ENCODE assay signal across 8 cellular contexts in genomic region chr19:18021121-18021755, GRCh38. TPM values are rescaled to one million over a fixed set of nuclear protein-coding genes. Genes with fewer than 3 reads are reported as not detected.
DNase-seq lines count a peak whose midpoint lies in the region; ATAC-seq and TF ChIP-seq lines count a peak whose summit lies in the region.

No MANE protein-coding gene starts in this region.

- no peaks in the 10 kb centered on the region for H3K9me2 ChIP-seq in Karpas-422 (replicated peaks; ENCODE audit: insufficient read depth, low read length)
- no peaks in the 10 kb centered on the region for H3K9me2 ChIP-seq in hepatocyte (replicated peaks; ENCODE audit: insufficient read depth)

- H2AFZ ChIP-seq in Karpas-422 (ENCODE audit: low read length) (peak overlapping the region; percentile 27; the same call in 1 of the 2 replicates), hepatocyte (no peak overlapping the region)

- H3K4me3 ChIP-seq in AG09309 (ENCODE audit: control insufficient read depth, low read depth, low read length) (no peak overlapping the region), Karpas-422 (ENCODE audit: low read length) (peak overlapping the region; percentile 59), vagina (no peak overlapping the region), hepatocyte (no peak overlapping the region)

- TF ChIP-seq POLR2A in vagina (IDR thresholded peaks at IDR 0.05) = no peak

- peak overlapping the region; percentile 72 for H3K9ac ChIP-seq in Karpas-422 (ENCODE audit: low read length)

- WGBS in hepatocyte (ENCODE audit: low lambda C conversion rate, missing lambda C conversion rate) = 80% methylated on average over 21 of the region's 21 CpGs

- no peaks in the 10 kb centered on the region for H3K27me3 ChIP-seq in Karpas-422 (ENCODE audit: low read length)
- no peaks in the 10 kb centered on the region for H3K27me3 ChIP-seq in vagina
- no peaks in the 10 kb centered on the region for H3K27me3 ChIP-seq in hepatocyte

- H3K9me3 ChIP-seq in Karpas-422 (ENCODE audit: low read length) = no peaks in the 10 kb centered on the region
- H3K9me3 ChIP-seq in vagina = no peaks in the 10 kb centered on the region
- no peaks in the 10 kb centered on the region for H3K9me3 ChIP-seq in hepatocyte (ENCODE audit: low read depth)

- H3K4me1 ChIP-seq in Karpas-422 (ENCODE audit: low read length) (peaks cover 19% of the 10 kb centered on the region), vagina (peaks cover 59% of the 10 kb centered on the region), hepatocyte (ENCODE audit: insufficient read depth) (no peaks in the 10 kb centered on the region)

- H3K27ac ChIP-seq in Karpas-422 (ENCODE audit: low read length) = no peak overlapping the region
- H3K27ac ChIP-seq in vagina = peak overlapping the region; percentile 87
- no peak overlapping the region for H3K27ac ChIP-seq in hepatocyte

- peak; percentile 51 for DNase-seq in AG09309 (ENCODE audit: low read depth)
- peak; percentile 44 for DNase-seq in Karpas-422
- peak; percentile 62 for DNase-seq in activated CD8-positive, alpha-beta memory T cell treated with anti-CD3 and anti-CD28 coated beads, Interleukin-2, amount 50 U/mL, for 1 hour (ENCODE audit: extremely low read depth)
- peak; percentile 75 for DNase-seq in occipital lobe (lab: John Stamatoyannopoulos, UW)
- DNase-seq in vagina (ENCODE audit: extremely low spot score in 2 of 2) = peak in 1 of 2 donors; percentile 87
- no peak for DNase-seq in hepatocyte (ENCODE audit: low spot score)

- H3K4me2 ChIP-seq in Karpas-422 (ENCODE audit: low read depth, low read length, poor library complexity, severe bottlenecking) = peak overlapping the region; percentile 71
- no peak overlapping the region for H3K4me2 ChIP-seq in hepatocyte

- peak; percentile 33 for ATAC-seq in esophagus mucosa
- no peak for ATAC-seq in HG02610 (IDR thresholded peaks at IDR 0.05; ENCODE audit: unreplicated experiment)

- H4K20me1 ChIP-seq in Karpas-422 (ENCODE audit: insufficient read depth, low read depth, low read length) (no peaks in the 10 kb centered on the region), hepatocyte (ENCODE audit: insufficient read depth, poor library complexity, severe bottlenecking) (no peaks in the 10 kb centered on the region)

- H3K79me2 ChIP-seq in Karpas-422 (ENCODE audit: low read length) (no peaks in the 10 kb centered on the region), hepatocyte (no peaks in the 10 kb centered on the region)

- H3K36me3 ChIP-seq in Karpas-422 (ENCODE audit: insufficient read depth, low read length) (no peaks in the 10 kb centered on the region), vagina (no peaks in the 10 kb centered on the region), hepatocyte (replicated peaks; ENCODE audit: insufficient read depth, low read depth) (no peaks in the 10 kb centered on the region)

- TF ChIP-seq CTCF in AG09309 (IDR thresholded peaks at IDR 0.05; ENCODE audit: control insufficient read depth, insufficient read depth, low read depth, low read length, missing control alignments) (no peak), vagina (IDR thresholded peaks at IDR 0.05) (no peak), hepatocyte (IDR thresholded peaks at IDR 0.05; ENCODE audit: poor library complexity) (no peak)

- intact Hi-C loops in vagina (cut with DNase I) = no loop called here

RNA-seq across cellular contexts. Expression of gene ARRDC2, which starts 13.3 kb away (rescaled TPM):
- total RNA-seq in Karpas-422 (2014; rRNA removed; shearing (Covaris generic); ENCODE audit: low replicate concordance) = 12.3 and 46.8 TPM in 2 replicates
- total RNA-seq in esophagus mucosa (6.3 TPM), occipital lobe (5.1 TPM), vagina (54.5 TPM), hepatocyte (4.5 and 5.5 TPM in 2 replicates)
- polyA plus RNA-seq in hepatocyte = 3.9 and 7.4 TPM in 2 replicates

RNA-seq across cellular contexts. Expression of gene KCNN1, which starts 54.3 kb away (rescaled TPM):
- total RNA-seq in Karpas-422 (2014; rRNA removed; shearing (Covaris generic); ENCODE audit: low replicate concordance) = not detected in 2 replicates
- total RNA-seq in esophagus mucosa = not detected
- 30.1 TPM for total RNA-seq in occipital lobe
- total RNA-seq in vagina = 1.5 TPM
- total RNA-seq in hepatocyte = 2.4 and 3.3 TPM in 2 replicates
- 3.2 and 3.3 TPM in 2 replicates for polyA plus RNA-seq in hepatocyte
